Comparison of ENCODE assay signal across 10 cellular contexts in genomic region chr1:172588296-172589291, GRCh38. TPM values are rescaled to one million over a fixed set of nuclear protein-coding genes. Genes with fewer than 3 reads are reported as not detected.
DNase-seq lines count a peak whose midpoint lies in the region; ATAC-seq and TF ChIP-seq lines count a peak whose summit lies in the region.
"Had no signal": no experiment of that assay in that cellular context is flagged by ENCODE, and none has a peak within 500 bp of the region (broad histone marks: within the 10 kb centered on the region; RNA-seq: fewer than 3 reads in every experiment).

No MANE protein-coding gene starts in this region.

- intact Hi-C loops in Calu3 (cut with micrococcal nuclease; ENCODE audit: unreplicated experiment), result loop anchor here (2.0 to 10.0 kb wide), 5 partner anchors 36 to 584 kb away; no protein-coding TSS in a partner anchor
- intact Hi-C loops in CD8-positive, alpha-beta T cell (cut with DNase I, micrococcal nuclease), result loop anchor here in 1 of 2 experiments (1.0 kb wide), 1 partner anchor 28 kb away; no protein-coding TSS in a partner anchor

- peaks cover 42% of the 10 kb centered on the region for H3K36me3 Mint-ChIP-seq in Calu3 (ENCODE audit: insufficient read depth, unreplicated experiment)
- peaks cover 73% of the 10 kb centered on the region for H3K36me3 Mint-ChIP-seq in CD8-positive, alpha-beta T cell

- H3K27ac Mint-ChIP-seq in Calu3 (ENCODE audit: unreplicated experiment), result peak overlapping the region; percentile 96
- H3K27ac Mint-ChIP-seq in CD8-positive, alpha-beta T cell, result no peak overlapping the region

- no peak overlapping the region for H3K9ac ChIP-seq in adipocyte (ENCODE audit: low read length)

- H3K36me3 ChIP-seq in adipocyte (ENCODE audit: control insufficient read depth, insufficient read depth, low read length, severe bottlenecking) (peaks cover 17% of the 10 kb centered on the region), mesodermal cell (ENCODE audit: control insufficient read depth, insufficient read depth, low read length) (peaks cover 51% of the 10 kb centered on the region)
- peaks cover 13% of the 10 kb centered on the region for H3K36me3 ChIP-seq in CD8-positive, alpha-beta T cell (ENCODE audit: insufficient read depth, low read length)

- no peak for TF ChIP-seq CTCF in Calu3 (IDR thresholded peaks at IDR 0.05; ENCODE audit: unreplicated experiment)
- TF ChIP-seq CTCF in CD8-positive, alpha-beta T cell (IDR thresholded peaks at IDR 0.05), result no peak

- peaks cover 33% of the 10 kb centered on the region for H3K4me1 ChIP-seq in adipocyte (ENCODE audit: control insufficient read depth, insufficient read depth, low read length)
- H3K4me1 ChIP-seq in mesodermal cell (ENCODE audit: control insufficient read depth, insufficient read depth, low read length, poor library complexity, severe bottlenecking), result peaks cover 12% of the 10 kb centered on the region
- H3K4me1 ChIP-seq in CD8-positive, alpha-beta T cell (ENCODE audit: insufficient read depth, low read length), result no peaks in the 10 kb centered on the region

- CTCF ChIA-PET in Calu3 (lab: Charles Lee), result interaction anchor here (0.5 to 2.2 kb wide), 7 partner anchors 19 to 1259 kb away, joined by 3 to 7 read pairs (median 4); partner anchors contain the start of gene SUCO
- CTCF ChIA-PET in CD8-positive, alpha-beta T cell (lab: Charles Lee), result interaction anchor here (0.9 to 1.3 kb wide), 3 partner anchors 21 to 131 kb away, joined by 3 read pairs; no protein-coding TSS in a partner anchor

- peak overlapping the region; percentile 74 for H3K27ac ChIP-seq in mesodermal cell (ENCODE audit: low read depth, low read length, severe bottlenecking)
- no peak overlapping the region for H3K27ac ChIP-seq in CD8-positive, alpha-beta T cell (ENCODE audit: low read depth, low read length)

- no peak for ATAC-seq in CD8-positive, alpha-beta T cell

- peak overlapping the region; percentile 60 for H3K4me3 Mint-ChIP-seq in Calu3 (ENCODE audit: low read depth, unreplicated experiment)
- no peak overlapping the region for H3K4me3 Mint-ChIP-seq in CD8-positive, alpha-beta T cell

- H3K4me3 ChIP-seq in adipocyte (ENCODE audit: low read length) (no peak overlapping the region), mesodermal cell (ENCODE audit: extremely low read depth, insufficient read depth, low read length, poor library complexity, severe bottlenecking) (no peak overlapping the region)
- H3K4me3 ChIP-seq in CD8-positive, alpha-beta T cell (ENCODE audit: low read depth, low read length), result no peak overlapping the region

- POLR2A ChIA-PET in CD8-positive, alpha-beta T cell (lab: Charles Lee), result interaction anchor here (1.4 kb wide), 1 partner anchor 10 kb away, joined by 4 read pairs; no protein-coding TSS in a partner anchor

- H3K9me3 Mint-ChIP-seq in Calu3 (ENCODE audit: low read depth, unreplicated experiment), result peaks cover 2% of the 10 kb centered on the region
- no peaks in the 10 kb centered on the region for H3K9me3 Mint-ChIP-seq in CD8-positive, alpha-beta T cell

- H3K9me3 ChIP-seq in adipocyte (ENCODE audit: control insufficient read depth, low read length), result no peaks in the 10 kb centered on the region
- H3K9me3 ChIP-seq in mesodermal cell (ENCODE audit: control insufficient read depth, low read length), result no peaks in the 10 kb centered on the region
- H3K9me3 ChIP-seq in CD8-positive, alpha-beta T cell (ENCODE audit: low read length), result no peaks in the 10 kb centered on the region

- H3K27me3 ChIP-seq in adipocyte (replicated peaks; ENCODE audit: control insufficient read depth, insufficient read depth, low read length), result no peaks in the 10 kb centered on the region
- no peaks in the 10 kb centered on the region for H3K27me3 ChIP-seq in CD8-positive, alpha-beta T cell (ENCODE audit: insufficient read depth, low read length)

- peak; percentile 69 for DNase-seq in Calu3
- DNase-seq in HT-29 (ENCODE audit: low spot score), result peak; percentile 70
- peak; percentile 71 for DNase-seq in adipocyte (ENCODE audit: low read depth)
- DNase-seq in GOT3 (lab: John Stamatoyannopoulos, UW), result no peak
- no peak for DNase-seq in CD8-positive, alpha-beta T cell
- no peak for DNase-seq in NCI-H345 (lab: John Stamatoyannopoulos, UW)
- DNase-seq in globus pallidus (ENCODE audit: low spot score), result no peak
- DNase-seq: NCI-H446 treated with DMSO at 0.1 percent for 48 hours, right cardiac atrium had no signal

- BruUV-seq in Calu3 (replicated peaks; lab: Mats Ljungman, UMichigan), result no TSS peak

- no peaks in the 10 kb centered on the region for H3K27me3 Mint-ChIP-seq in Calu3 (ENCODE audit: unreplicated experiment)
- no peaks in the 10 kb centered on the region for H3K27me3 Mint-ChIP-seq in CD8-positive, alpha-beta T cell (ENCODE audit: low read depth)

- peaks cover 49% of the 10 kb centered on the region for H3K4me1 Mint-ChIP-seq in Calu3 (ENCODE audit: low read depth, unreplicated experiment)
- peaks cover 10% of the 10 kb centered on the region for H3K4me1 Mint-ChIP-seq in CD8-positive, alpha-beta T cell (ENCODE audit: low read depth)

- WGBS in mesodermal cell (ENCODE audit: insufficient coverage in 2 of 2), 2 experiments, result 80% methylated on average over 1 of the region's 7 CpGs; no CpG with 5 or more reads in 1 of the 2 experiments

RNA-seq across cellular contexts. Expression of gene SUCO, which starts 55.6 kb away (rescaled TPM):
- total RNA-seq in Calu3 (2022), result 65.3 and 84.6 TPM in 2 replicates
- total RNA-seq in HT-29 (2014; rRNA removed; shearing (Covaris generic)), result 13.9 and 14.2 TPM in 2 replicates
- polyA plus RNA-seq in mesodermal cell (2013, experiment 1 of 2), result 53.0 TPM
- polyA plus RNA-seq in mesodermal cell (2013, experiment 2 of 2), result 60.8 TPM
- 100 to 1,000 TPM; 106 to 107 TPM for total RNA-seq in CD8-positive, alpha-beta T cell

Comparison
In these comparisons a context has a peak if more than half of its experiments do, and no peak if none do; other contexts are left out.
1. DNase-seq: peak in Calu3 (single experiment), HT-29 (single experiment) and adipocyte (single experiment); none in GOT3 (single experiment), CD8-positive, alpha-beta T cell (0 of 7), NCI-H345 (single experiment) and globus pallidus (single experiment).